In the genomic region with DNA sequence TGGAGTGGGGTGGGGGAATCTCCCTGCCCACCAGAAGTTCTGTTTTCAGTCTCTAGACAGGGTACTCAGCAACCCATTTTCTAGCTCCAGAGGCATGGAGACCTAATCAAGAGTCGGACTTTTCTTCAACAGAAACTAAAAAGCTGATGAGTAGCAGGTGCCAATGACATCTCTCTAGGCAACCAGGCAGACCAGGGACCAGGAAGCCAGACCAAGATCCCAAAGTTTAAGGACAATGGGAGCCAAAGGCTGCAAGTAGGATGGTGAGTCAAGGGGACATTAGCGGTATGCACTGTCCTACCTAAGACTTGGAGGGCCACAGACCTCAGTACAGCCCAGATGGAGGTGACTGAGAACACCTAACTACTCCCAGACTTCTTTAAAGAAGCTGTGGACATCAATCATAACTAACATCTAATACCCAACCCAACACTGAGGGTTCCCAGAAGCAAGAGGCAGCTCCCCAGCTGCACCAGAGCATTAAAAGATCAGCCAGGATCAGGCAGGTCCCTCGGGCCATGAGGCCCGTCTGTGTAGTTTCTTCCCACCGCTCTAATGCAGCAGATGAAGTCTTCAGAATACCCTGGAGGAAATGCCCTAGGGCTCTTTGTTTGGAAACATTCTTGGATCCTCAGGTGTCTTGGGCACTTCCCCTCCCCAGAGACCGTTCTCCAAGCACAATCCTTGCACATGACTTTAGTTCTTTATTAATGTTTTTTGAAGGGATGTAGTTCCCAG, we compare ENCODE assay signal across 8 cellular contexts. TPM values are rescaled to one million over a fixed set of nuclear protein-coding genes. Genes with fewer than 3 reads are reported as not detected.
A peak's percentile ranks its signal among the peaks of the same experiment; 100 is the strongest.
DNase-seq lines count a peak whose midpoint lies in the region; ATAC-seq and TF ChIP-seq lines count a peak whose summit lies in the region.

No MANE protein-coding gene starts in this region.

- intact Hi-C loops in OCI-LY7 (cut with micrococcal nuclease; ENCODE audit: unreplicated experiment): no loop called here

- no peaks in the 10 kb centered on the region for H3K9me3 Mint-ChIP-seq in osteocyte (ENCODE audit: unreplicated experiment)

- H3K36me3 Mint-ChIP-seq in osteocyte (ENCODE audit: unreplicated experiment): peaks cover 6% of the 10 kb centered on the region

- H3K79me2 ChIP-seq in OCI-LY7 (ENCODE audit: insufficient read depth, low read depth, low read length): peaks cover 10% of the 10 kb centered on the region; the same call in 1 of the 2 replicates

- H3K9me3 ChIP-seq in OCI-LY7 (ENCODE audit: low read length): peaks cover 4% of the 10 kb centered on the region; the same call in 1 of the 2 replicates

- peak overlapping the region; percentile 11 for H3K27ac ChIP-seq in OCI-LY7 (ENCODE audit: low read depth, low read length, poor library complexity, severe bottlenecking)

- H3K4me1 Mint-ChIP-seq in osteocyte (ENCODE audit: unreplicated experiment): peaks cover 18% of the 10 kb centered on the region

- POLR2A ChIA-PET in OCI-LY7 (lab: Charles Lee): interaction anchor here (0.6 kb wide), 2 partner anchors 331 to 508 kb away, joined by 3 read pairs; no protein-coding TSS in a partner anchor

- no peaks in the 10 kb centered on the region for H3K27me3 Mint-ChIP-seq in osteocyte (ENCODE audit: unreplicated experiment)

- peak overlapping the region; percentile 92 for H3K4me3 ChIP-seq in OCI-LY7 (ENCODE audit: low read depth, low read length, poor library complexity, severe bottlenecking)
- peak overlapping the region; percentile 78 for H3K4me3 ChIP-seq in epithelial cell of esophagus (ENCODE audit: low read length)

- TF ChIP-seq CTCF in OCI-LY7 (conservative IDR thresholded peaks at IDR 0.05; ENCODE audit: low read length): no peak
- no peak for TF ChIP-seq CTCF in epithelial cell of esophagus (IDR thresholded peaks at IDR 0.05; ENCODE audit: insufficient read depth, low read depth, low read length, missing control alignments)
- TF ChIP-seq CTCF in osteocyte (IDR thresholded peaks at IDR 0.05): no peak

- peak overlapping the region; percentile 82 for H3K27ac Mint-ChIP-seq in osteocyte (ENCODE audit: unreplicated experiment)

- H3K36me3 ChIP-seq in OCI-LY7 (ENCODE audit: insufficient read depth, low read length): peaks cover 30% of the 10 kb centered on the region

- H3K9me2 ChIP-seq in OCI-LY7 (ENCODE audit: insufficient read depth, low read length): no peaks in the 10 kb centered on the region

- peak overlapping the region; percentile 89 for H3K4me2 ChIP-seq in OCI-LY7 (ENCODE audit: low read length)

- CTCF ChIA-PET in OCI-LY7 (lab: Charles Lee; ENCODE audit: unreplicated experiment): interaction anchor here (0.5 kb wide), 1 partner anchor 9 kb away, joined by 3 read pairs; no protein-coding TSS in a partner anchor

- no peak overlapping the region for H2AFZ ChIP-seq in OCI-LY7 (ENCODE audit: low read length)

- H3K4me1 ChIP-seq in OCI-LY7 (ENCODE audit: insufficient read depth, low read length, poor library complexity, severe bottlenecking): peaks cover 16% of the 10 kb centered on the region

- peak; percentile 89 for DNase-seq in D341Med (ENCODE audit: low spot score)
- DNase-seq in OCI-LY7 (ENCODE audit: low spot score): no peak
- no peak for DNase-seq in epithelial cell of esophagus (ENCODE audit: low read depth)
- no peak for DNase-seq in osteocyte (ENCODE audit: extremely low spot score, unreplicated experiment)
- DNase-seq in NCI-H1092 treated with DMSO at 0.1 percent for 48 hours (lab: John Stamatoyannopoulos, UW): no peak
- no peak for DNase-seq in HuH-7.5 (ENCODE audit: low spot score)
- DNase-seq in SW480 (ENCODE audit: low spot score): no peak

- H3K4me3 Mint-ChIP-seq in osteocyte (ENCODE audit: unreplicated experiment): peak overlapping the region; percentile 86

- no peak for ATAC-seq in GM18861 (IDR thresholded peaks at IDR 0.05; ENCODE audit: unreplicated experiment)

- TSS peak; percentile 74 for BruUV-seq in OCI-LY7 (replicated peaks; lab: Mats Ljungman, UMichigan)

- no peaks in the 10 kb centered on the region for H4K20me1 ChIP-seq in OCI-LY7 (ENCODE audit: insufficient read depth, low read length)

RNA-seq across cellular contexts. Expression of a gene that starts 1.0 kb away (rescaled TPM):
- 20.3 and 27.9 TPM in 2 replicates for total RNA-seq in OCI-LY7 (2014; rRNA removed; shearing (Covaris generic))
- 22.7 and 23.4 TPM in 2 replicates for total RNA-seq in OCI-LY7 (2022)
- 23.7 and 24.9 TPM in 2 replicates for total RNA-seq in osteocyte

RNA-seq across cellular contexts. Expression of a gene that starts 6.2 kb away (rescaled TPM):
- 0.69 TPM in 1 of 2 replicates, not detected in the other for total RNA-seq in OCI-LY7 (2014; rRNA removed; shearing (Covaris generic))
- total RNA-seq in OCI-LY7 (2022) (0.91 and 1.3 TPM in 2 replicates), osteocyte (17.9 and 20.4 TPM in 2 replicates)

RNA-seq across cellular contexts. Expression of a gene that starts 32.3 kb away (rescaled TPM):
- total RNA-seq in OCI-LY7 (2014; rRNA removed; shearing (Covaris generic)): 0.44 TPM in 2 replicates
- total RNA-seq in OCI-LY7 (2022) (not detected in 2 replicates), osteocyte (721 and 811 TPM in 2 replicates)

RNA-seq across cellular contexts. Expression of a gene that starts 44.5 kb away (rescaled TPM):
- total RNA-seq in OCI-LY7 (2014; rRNA removed; shearing (Covaris generic)): 49.4 and 57.2 TPM in 2 replicates
- total RNA-seq in OCI-LY7 (2022) (69.4 and 78.3 TPM in 2 replicates), osteocyte (75.7 and 75.9 TPM in 2 replicates)

Comparison
In these comparisons a context has a peak if more than half of its experiments do, and no peak if none do; other contexts are left out.
1. RNA of a gene that starts 32.3 kb away (total RNA-seq): 721 to 811 TPM in osteocyte; 0.44 TPM in OCI-LY7; every median in the first group is over 100 times any median in the second.